11 cellular contexts compared by ENCODE assay signal in genomic region chr3:149579838-149580542, GRCh38.
DNase-seq lines count a peak whose midpoint lies in the region; ATAC-seq, FAIRE-seq and TF ChIP-seq lines count a peak whose summit lies in the region.
"Had no signal": no experiment of that assay in that cellular context is flagged by ENCODE, and none has a peak within 500 bp of the region (broad histone marks: within the 10 kb centered on the region; RNA-seq: fewer than 3 reads in every experiment).

No MANE protein-coding gene starts in this region.

- H3K36me3 Mint-ChIP-seq in activated CD8-positive, alpha-beta T cell treated with anti-CD3 and anti-CD28 coated beads, Interleukin-2, amount 10 ng/mL, durations not matched to agents 7 days and 5 days (ENCODE audit: low read depth): no peaks in the 10 kb centered on the region
- H3K36me3 Mint-ChIP-seq in nephron progenitor cell (ENCODE audit: low read depth): no peaks in the 10 kb centered on the region

- H3K27me3 Mint-ChIP-seq in activated CD8-positive, alpha-beta T cell treated with anti-CD3 and anti-CD28 coated beads, Interleukin-2, amount 10 ng/mL, durations not matched to agents 7 days and 5 days (ENCODE audit: low read depth): peaks cover 22% of the 10 kb centered on the region
- H3K27me3 Mint-ChIP-seq in nephron progenitor cell (ENCODE audit: low read depth, poor library complexity): peaks cover 4% of the 10 kb centered on the region

- FAIRE-seq in GM12892 (lab: Jason Lieb, UNC): no peak
- FAIRE-seq: GM19239 had no signal

- CTCF ChIA-PET in activated CD8-positive, alpha-beta T cell treated with anti-CD3 and anti-CD28 coated beads, Interleukin-2, amount 10 ng/mL, durations not matched to agents 7 days and 5 days (lab: Charles Lee): interaction anchor here (3.4 kb wide), 1 partner anchor 11 kb away, joined by 19 read pairs; no protein-coding TSS in a partner anchor

- TF ChIP-seq CTCF in GM12865 (IDR thresholded peaks at IDR 0.05; ENCODE audit: insufficient read depth, low read depth, low read length, missing control alignments) (no peak), nephron progenitor cell (IDR thresholded peaks at IDR 0.05) (no peak)

- H3K27ac Mint-ChIP-seq in activated CD8-positive, alpha-beta T cell treated with anti-CD3 and anti-CD28 coated beads, Interleukin-2, amount 10 ng/mL, durations not matched to agents 7 days and 5 days: no peak overlapping the region
- H3K27ac Mint-ChIP-seq in nephron progenitor cell: peak overlapping the region; percentile 77

- H3K4me3 ChIP-seq in GM12865 (ENCODE audit: low read depth, low read length): no peak overlapping the region
- H3K4me3 ChIP-seq: left lung had no signal

- no peak for TF ChIP-seq POLR2A in GM12892 (IDR thresholded peaks at IDR 0.05; ENCODE audit: low read depth, low read length)

- H3K4me1 Mint-ChIP-seq in activated CD8-positive, alpha-beta T cell treated with anti-CD3 and anti-CD28 coated beads, Interleukin-2, amount 10 ng/mL, durations not matched to agents 7 days and 5 days (ENCODE audit: low read depth): peaks cover 22% of the 10 kb centered on the region
- peaks cover 70% of the 10 kb centered on the region for H3K4me1 Mint-ChIP-seq in nephron progenitor cell

- H3K9me3 Mint-ChIP-seq in activated CD8-positive, alpha-beta T cell treated with anti-CD3 and anti-CD28 coated beads, Interleukin-2, amount 10 ng/mL, durations not matched to agents 7 days and 5 days (ENCODE audit: insufficient read depth): no peaks in the 10 kb centered on the region
- H3K9me3 Mint-ChIP-seq in nephron progenitor cell: no peaks in the 10 kb centered on the region

- POLR2A ChIA-PET in activated CD8-positive, alpha-beta T cell treated with anti-CD3 and anti-CD28 coated beads, Interleukin-2, amount 10 ng/mL, durations not matched to agents 7 days and 5 days (lab: Charles Lee): no interaction called here

- DNase-seq in GM12865 (ENCODE audit: low read depth) (peak; percentile 65), nephron progenitor cell (no peak), GM12892 (ENCODE audit: insufficient read length) (no peak), sciatic nerve (ENCODE audit: low spot score) (no peak)
- DNase-seq in activated CD8-positive, alpha-beta T cell treated with anti-CD3 and anti-CD28 coated beads, Interleukin-2, amount 10 ng/mL, durations not matched to agents 7 days and 5 days: no peak
- DNase-seq in stimulated activated CD4-positive, alpha-beta T cell treated with anti-CD3 and anti-CD28 coated beads, Interleukin-15, amount 100 ng/mL, for 24 hours: no peak
- DNase-seq: left lung, NCI-H2227 treated with DMSO at 0.1 percent for 48 hours had no signal

- intact Hi-C loops in sciatic nerve (cut with DNase I): no loop called here

- H3K4me3 Mint-ChIP-seq in activated CD8-positive, alpha-beta T cell treated with anti-CD3 and anti-CD28 coated beads, Interleukin-2, amount 10 ng/mL, durations not matched to agents 7 days and 5 days: no peak overlapping the region
- H3K4me3 Mint-ChIP-seq in nephron progenitor cell: no peak overlapping the region

- ATAC-seq in HG02852 (IDR thresholded peaks at IDR 0.05; ENCODE audit: unreplicated experiment) (peak; percentile 38), sciatic nerve (no peak), GM21619 (IDR thresholded peaks at IDR 0.05; ENCODE audit: unreplicated experiment) (no peak)
- peak; percentile 55 for ATAC-seq in activated CD8-positive, alpha-beta T cell treated with anti-CD3 and anti-CD28 coated beads, Interleukin-2, amount 10 ng/mL, durations not matched to agents 7 days and 5 days
- ATAC-seq: left lung had no signal

Comparison
In these comparisons a context has a peak if more than half of its experiments do, and no peak if none do; other contexts are left out.
1. ATAC-seq: peak in HG02852 (single experiment) and activated CD8-positive, alpha-beta T cell treated with anti-CD3 and anti-CD28 coated beads, Interleukin-2, amount 10 ng/mL, durations not matched to agents 7 days and 5 days (single experiment); none in sciatic nerve (single experiment) and GM21619 (single experiment).